12 cellular contexts compared by ENCODE assay signal in the genomic region with DNA sequence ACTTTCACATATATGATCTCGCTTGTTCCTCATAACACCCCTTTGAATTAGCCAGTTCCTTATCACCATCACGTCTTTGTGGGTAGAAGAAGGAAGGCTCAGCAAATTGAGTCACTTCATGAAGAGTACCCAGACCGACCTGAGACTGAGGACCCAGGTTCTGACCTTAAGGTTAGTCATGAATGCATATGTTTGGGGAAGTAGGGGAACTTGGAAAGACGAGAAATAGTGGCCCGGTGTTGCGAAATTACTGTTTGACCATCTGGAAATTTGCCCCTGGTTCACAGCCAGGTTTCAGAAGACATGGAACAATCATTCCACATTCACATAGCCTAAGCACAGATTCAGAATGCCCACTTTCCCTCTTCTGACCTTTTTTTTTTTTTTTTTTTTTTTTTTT. TPM values are rescaled to one million over a fixed set of nuclear protein-coding genes. Genes with fewer than 3 reads are reported as not detected.
A peak's percentile ranks its signal among the peaks of the same experiment; 100 is the strongest.
DNase-seq lines count a peak whose midpoint lies in the region; ATAC-seq and TF ChIP-seq lines count a peak whose summit lies in the region.
"Had no signal": no experiment of that assay in that cellular context is flagged by ENCODE, and none has a peak within 500 bp of the region (broad histone marks: within the 10 kb centered on the region; RNA-seq: fewer than 3 reads in every experiment).

No MANE protein-coding gene starts in this region.

- no peaks in the 10 kb centered on the region for H3K9me3 Mint-ChIP-seq in stimulated activated naive CD8-positive, alpha-beta T cell treated with anti-CD3 and anti-CD28 coated beads, Interleukin-15, amount 100 ng/mL, for 72 hours
- H3K9me3 Mint-ChIP-seq: brain had no signal

- peaks cover 62 to 100% (median 100%) of the 10 kb centered on the region in 4 donors for H3K4me1 ChIP-seq in esophagus muscularis mucosa
- peaks cover 77% of the 10 kb centered on the region for H3K4me1 ChIP-seq in mucosa of stomach (ENCODE audit: control insufficient read depth, insufficient read depth, low read length)

- DNase-seq in AG08395 (ENCODE audit: low spot score) (peak; percentile 46), NOMO-1 treated with dmso at 0.1 percent for 144 hours (lab: John Stamatoyannopoulos, UW; ENCODE audit: unreplicated experiment) (peak; percentile 67), esophagus muscularis mucosa (ENCODE audit: extremely low spot score) (no peak), T1000 (lab: John Stamatoyannopoulos, UW) (no peak), NCI-H2107 treated with DMSO at 0.1 percent for 48 hours (lab: John Stamatoyannopoulos, UW; ENCODE audit: unreplicated experiment) (no peak)
- DNase-seq in stimulated activated naive CD8-positive, alpha-beta T cell treated with anti-CD3 and anti-CD28 coated beads, Interleukin-15, amount 100 ng/mL, for 72 hours, result no peak
- DNase-seq: activated CD4-positive, alpha-beta T cell treated with anti-CD3 and anti-CD28 coated beads for 4 hours; small intestine had no signal

- intact Hi-C loops in esophagus muscularis mucosa (cut with DNase I), result no loop called here

- H3K4me3 ChIP-seq in esophagus muscularis mucosa, result no peak overlapping the region
- no peak overlapping the region for H3K4me3 ChIP-seq in mucosa of stomach (ENCODE audit: low read length)

- no peak overlapping the region for H3K27ac Mint-ChIP-seq in stimulated activated naive CD8-positive, alpha-beta T cell treated with anti-CD3 and anti-CD28 coated beads, Interleukin-15, amount 100 ng/mL, for 72 hours
- H3K27ac Mint-ChIP-seq: B cell had no signal

- no peak for TF ChIP-seq EP300 in esophagus muscularis mucosa (IDR thresholded peaks at IDR 0.05)

- H3K27me3 ChIP-seq in esophagus muscularis mucosa (no peaks in the 10 kb centered on the region), mucosa of stomach (ENCODE audit: control insufficient read depth, insufficient read depth, low read length) (no peaks in the 10 kb centered on the region)

- ATAC-seq in stimulated activated naive CD8-positive, alpha-beta T cell treated with anti-CD3 and anti-CD28 coated beads, Interleukin-15, amount 100 ng/mL, for 72 hours, result no peak
- no peak for ATAC-seq in HG02981 (IDR thresholded peaks at IDR 0.05; ENCODE audit: unreplicated experiment)

- no peak overlapping the region for H3K4me3 Mint-ChIP-seq in stimulated activated naive CD8-positive, alpha-beta T cell treated with anti-CD3 and anti-CD28 coated beads, Interleukin-15, amount 100 ng/mL, for 72 hours
- H3K4me3 Mint-ChIP-seq: B cell, brain had no signal

- no peaks in the 10 kb centered on the region for H3K27me3 Mint-ChIP-seq in stimulated activated naive CD8-positive, alpha-beta T cell treated with anti-CD3 and anti-CD28 coated beads, Interleukin-15, amount 100 ng/mL, for 72 hours
- H3K27me3 Mint-ChIP-seq: brain had no signal

- peak overlapping the region; percentile 8 for H3K9ac ChIP-seq in mucosa of stomach (ENCODE audit: low read length)

- H3K36me3 ChIP-seq in esophagus muscularis mucosa (peaks cover 0 to 8% (median 0%) of the 10 kb centered on the region in 4 donors), mucosa of stomach (ENCODE audit: control insufficient read depth, insufficient read depth, low read length) (no peaks in the 10 kb centered on the region)

- H3K4me1 Mint-ChIP-seq in stimulated activated naive CD8-positive, alpha-beta T cell treated with anti-CD3 and anti-CD28 coated beads, Interleukin-15, amount 100 ng/mL, for 72 hours, result no peaks in the 10 kb centered on the region
- H3K4me1 Mint-ChIP-seq: B cell had no signal

- H3K9me3 ChIP-seq in esophagus muscularis mucosa (no peaks in the 10 kb centered on the region), mucosa of stomach (ENCODE audit: control insufficient read depth, low read length) (no peaks in the 10 kb centered on the region)

- WGBS in esophagus muscularis mucosa, result 51% methylated on average over 6 of the region's 6 CpGs

- no peak for TF ChIP-seq POLR2A in esophagus muscularis mucosa (IDR thresholded peaks at IDR 0.05; ENCODE audit: low read depth)

- peak overlapping the region; percentile 48 to 76 (median 53) for H3K27ac ChIP-seq in esophagus muscularis mucosa (replicated peaks in 1 of 4)

- no peak for TF ChIP-seq CTCF in esophagus muscularis mucosa (IDR thresholded peaks at IDR 0.05)

RNA-seq across cellular contexts. Expression of a gene that starts 59.8 kb away (rescaled TPM):
- total RNA-seq in esophagus muscularis mucosa, result 100 to 1,000 TPM in 3 of 4 donors, 10 to 100 TPM in 1; 89.8 to 166 (median 132) TPM
- total RNA-seq: B cell had no signal

Comparison
In these comparisons a context has a peak if more than half of its experiments do, and no peak if none do; other contexts are left out.
1. DNase-seq: peak in AG08395 (single experiment) and NOMO-1 treated with dmso at 0.1 percent for 144 hours (single experiment); none in esophagus muscularis mucosa (single experiment), stimulated activated naive CD8-positive, alpha-beta T cell treated with anti-CD3 and anti-CD28 coated beads, Interleukin-15, amount 100 ng/mL, for 72 hours (0 of 2), T1000 (single experiment) and NCI-H2107 treated with DMSO at 0.1 percent for 48 hours (single experiment).